Comparison of ENCODE assay signal across 7 cellular contexts in genomic region chr6:75748743-75749538, GRCh38.
DNase-seq lines count a peak whose midpoint lies in the region; ATAC-seq and TF ChIP-seq lines count a peak whose summit lies in the region.

MYO6 (plus strand) TSS chr6:75749239; CDS start chr6:75817548, 68,309 bp downstream.

- no peak for TF ChIP-seq CTCF in coronary artery (IDR thresholded peaks at IDR 0.05)

- DNase-seq in HEK293T (ENCODE audit: extremely low spot score): peak; percentile 74
- DNase-seq in NCI-H1092 (lab: John Stamatoyannopoulos, UW): peak; percentile 13
- peak; percentile 75 for DNase-seq in coronary artery (ENCODE audit: low spot score)
- peak; percentile 12 for DNase-seq in stimulated activated CD4-positive, alpha-beta T cell treated with anti-CD3 and anti-CD28 coated beads, Interleukin-1b, Interleukin-23, amount 100 ng/mL, for 48 hours

- TF ChIP-seq POLR2A in GM15510 (IDR thresholded peaks at IDR 0.05; ENCODE audit: borderline replicate concordance, extremely low read depth, insufficient read length): peak; percentile 90

- H3K27ac ChIP-seq in coronary artery: peak within 1 kb of the TSS; percentile 76 to 86
- peak within 1 kb of the TSS; percentile 82 for H3K27ac ChIP-seq in layer of hippocampus (ENCODE audit: low read depth, low read length)

- peak; percentile 57 for ATAC-seq in activated CD4-positive, CD25-positive, alpha-beta regulatory T cell treated with anti-CD3 and anti-CD28 coated beads, Interleukin-2, amount 50 U/mL, for 24 hours

- CTCF ChIA-PET in HEK293T (lab: Yijun Ruan, JAX): no interaction called here

- H3K4me3 ChIP-seq in coronary artery: peak within 1 kb of the TSS; percentile 87

- POLR2A ChIA-PET in HEK293T (lab: Yijun Ruan, JAX): interaction anchor here (0.6 kb wide), 1 partner anchor 29 kb away, joined by 3 read pairs; no protein-coding TSS in a partner anchor

- H3K27me3 ChIP-seq in layer of hippocampus (ENCODE audit: control insufficient read depth, insufficient read depth, low read length): no peaks in the 10 kb centered on the region

TF ChIP-seq in HEK293T, 16 proteins besides CTCF, POLR2A, EP300 and RAD21:
- TF ChIP-seq BHLHE40 (IDR thresholded peaks at IDR 0.05; ENCODE audit: borderline replicate concordance): no peak
- no peak for TF ChIP-seq SUZ12 (IDR thresholded peaks at IDR 0.05)
- 0 out of 2 replicates have a peak, but pooled peaks have one; percentile 5 for TF ChIP-seq ARNT (IDR thresholded peaks at IDR 0.05)
- TF ChIP-seq LEF1 (IDR thresholded peaks at IDR 0.05; ENCODE audit: borderline replicate concordance): no peak
- no peak for TF ChIP-seq TARDBP (IDR thresholded peaks at IDR 0.05)
- TF ChIP-seq, protein P1, sequence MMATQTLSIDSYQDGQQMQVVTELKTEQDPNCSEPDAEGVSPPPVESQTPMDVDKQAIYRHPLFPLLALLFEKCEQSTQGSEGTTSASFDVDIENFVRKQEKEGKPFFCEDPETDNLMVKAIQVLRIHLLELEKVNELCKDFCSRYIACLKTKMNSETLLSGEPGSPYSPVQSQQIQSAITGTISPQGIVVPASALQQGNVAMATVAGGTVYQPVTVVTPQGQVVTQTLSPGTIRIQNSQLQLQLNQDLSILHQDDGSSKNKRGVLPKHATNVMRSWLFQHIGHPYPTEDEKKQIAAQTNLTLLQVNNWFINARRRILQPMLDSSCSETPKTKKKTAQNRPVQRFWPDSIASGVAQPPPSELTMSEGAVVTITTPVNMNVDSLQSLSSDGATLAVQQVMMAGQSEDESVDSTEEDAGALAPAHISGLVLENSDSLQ (IDR thresholded peaks at IDR 0.05): no peak
- peak; percentile 39; the same call in 1 of the 2 replicates for TF ChIP-seq FOXM1 (IDR thresholded peaks at IDR 0.05; ENCODE audit: borderline replicate concordance)

Comparison
In these comparisons a context has a peak if more than half of its experiments do, and no peak if none do; other contexts are left out.
1. Peak in every context shown above with its lines: DNase-seq, ATAC-seq, H3K4me3 ChIP-seq and H3K27ac ChIP-seq.
2. DNase-seq: peak in every context shown above with its lines; median percentile 75 in coronary artery; 74 in HEK293T; 13 in NCI-H1092; 12 in stimulated activated CD4-positive, alpha-beta T cell treated with anti-CD3 and anti-CD28 coated beads, Interleukin-1b, Interleukin-23, amount 100 ng/mL, for 48 hours.